Comparison of ENCODE assay signal across 1 cellular context in the genomic region with DNA sequence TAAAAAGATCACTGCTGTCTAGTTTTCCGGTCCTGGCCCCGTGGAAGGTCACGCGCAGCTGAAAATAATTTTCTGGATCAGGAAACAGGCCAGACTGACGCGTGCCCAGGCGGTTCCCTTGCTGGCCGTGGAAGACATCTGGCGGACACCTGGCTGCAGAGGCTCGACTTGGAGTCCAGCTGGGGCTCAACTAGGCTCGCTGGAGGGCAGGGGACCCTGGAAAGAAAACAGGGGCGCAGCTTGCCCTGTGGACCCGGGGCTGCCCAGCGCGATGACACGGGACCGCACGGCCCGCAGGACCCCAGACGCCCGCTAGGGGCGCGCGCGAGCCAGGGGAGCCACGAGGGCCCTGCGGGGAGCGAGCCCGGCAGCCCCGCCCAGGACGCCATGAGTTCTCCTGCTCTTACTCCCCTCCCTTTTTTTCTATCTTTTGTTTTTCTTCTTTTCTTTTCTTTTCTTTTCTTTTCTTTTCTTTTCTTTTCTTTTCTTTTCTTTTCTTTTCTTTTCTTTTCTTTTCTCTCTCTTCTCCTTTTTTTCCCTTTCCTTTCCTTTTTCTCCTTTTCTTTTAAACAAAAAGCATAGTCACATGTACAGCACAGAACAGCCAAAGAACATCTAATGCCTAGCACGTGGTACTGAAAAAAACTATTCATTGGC.
TF ChIP-seq lines count a peak whose summit lies in the region.

No MANE protein-coding gene starts in this region.

TF ChIP-seq in WTC11, 78 proteins besides CTCF, POLR2A, EP300 and RAD21 (continued from another document):
- TF ChIP-seq HMGXB4 (CRISPR knock-in tag; IDR thresholded peaks at IDR 0.05) (peak; percentile 70), SMAD3 (CRISPR knock-in tag; IDR thresholded peaks at IDR 0.05; ENCODE audit: borderline replicate concordance) (no peak), FOXK1 (CRISPR knock-in tag; IDR thresholded peaks at IDR 0.05) (no peak)
